In the genomic region with DNA sequence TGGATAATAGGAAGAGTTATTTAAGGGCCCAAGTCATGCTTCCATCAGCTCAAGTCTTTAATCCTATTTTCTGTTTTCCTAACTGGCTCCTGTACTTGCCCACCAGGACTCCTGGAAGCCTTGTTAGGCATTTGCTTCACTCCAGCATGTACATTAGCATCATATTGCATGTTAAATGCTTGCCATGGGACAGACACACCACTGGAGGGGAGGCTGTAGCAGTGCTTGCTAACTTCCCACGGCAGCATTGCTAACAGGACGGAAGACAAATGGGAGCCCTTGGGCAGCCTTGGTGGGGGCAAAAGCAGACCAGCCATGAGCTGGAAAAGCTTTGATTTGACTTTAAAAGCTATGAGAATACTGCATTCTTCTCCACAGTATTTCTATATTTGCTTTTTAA, we compare ENCODE assay signal across 20 cellular contexts. TPM values are rescaled to one million over a fixed set of nuclear protein-coding genes. Genes with fewer than 3 reads are reported as not detected.
DNase-seq lines count a peak whose midpoint lies in the region; ATAC-seq and TF ChIP-seq lines count a peak whose summit lies in the region.
"Had no signal": no experiment of that assay in that cellular context is flagged by ENCODE, and none has a peak within 500 bp of the region (broad histone marks: within the 10 kb centered on the region; RNA-seq: fewer than 3 reads in every experiment).

No MANE protein-coding gene starts in this region.

- H3K23ac ChIP-seq in mesendoderm (ENCODE audit: low read length), result no peak overlapping the region

- H2BK5ac ChIP-seq in mesendoderm (ENCODE audit: low read length), result no peak overlapping the region

- no peaks in the 10 kb centered on the region for H3K27me3 ChIP-seq in BE2C
- peaks cover 15% of the 10 kb centered on the region for H3K27me3 ChIP-seq in H7 (ENCODE audit: control insufficient read depth, insufficient read depth, low read length)
- no peaks in the 10 kb centered on the region for H3K27me3 ChIP-seq in mesendoderm (ENCODE audit: insufficient read depth, low read length, poor library complexity)
- H3K27me3 ChIP-seq in ovary, result no peaks in the 10 kb centered on the region

- POLR2A ChIA-PET in WTC11 (lab: Charles Lee) (no interaction called here), GM10248 (lab: Yijun Ruan, JAX) (interaction anchor here (0.7 kb wide), 2 partner anchors 26 to 101 kb away, joined by 3 read pairs; no protein-coding TSS in a partner anchor)

- no peaks in the 10 kb centered on the region; the same call in 1 of the 2 replicates for H3K36me3 ChIP-seq in BE2C
- H3K36me3 ChIP-seq in H7 (replicated peaks; ENCODE audit: control insufficient read depth, insufficient read depth, low read length), result no peaks in the 10 kb centered on the region
- no peaks in the 10 kb centered on the region for H3K36me3 ChIP-seq in mesendoderm (ENCODE audit: control insufficient read depth, insufficient read depth, low read length)
- H3K36me3 ChIP-seq in ovary, result no peaks in the 10 kb centered on the region
- H3K36me3 ChIP-seq: MG63 had no signal

- no peak overlapping the region for H3K4ac ChIP-seq in mesendoderm (ENCODE audit: low read depth, low read length)

- WGBS in mesendoderm (ENCODE audit: extremely low coverage, insufficient coverage, low lambda C conversion rate), result no CpG with 5 or more reads among the region's 2 CpGs
- WGBS in ovary, 3 donors, result 63 to 88% (median 87%) methylated on average over 2 of the region's 2 CpGs

- H3K4me3 ChIP-seq in BE2C (ENCODE audit: low read depth, low read length) (no peak overlapping the region), H7 (ENCODE audit: insufficient read depth, low read depth, low read length) (no peak overlapping the region), mesendoderm (ENCODE audit: low read length) (no peak overlapping the region), ovary (no peak overlapping the region)
- H3K4me3 ChIP-seq: A549, GM12878, K562, MG63 had no signal

- CTCF ChIA-PET in WTC11 (lab: Charles Lee) (interaction anchor here (0.6 to 4.0 kb wide), 7 partner anchors 19 to 681 kb away, joined by 3 to 27 read pairs (median 6); partner anchors contain the start of genes LYSMD2 and SCG3), GM10248 (lab: Yijun Ruan, JAX) (interaction anchor here (0.7 to 5.8 kb wide), 9 partner anchors 10 to 259 kb away, joined by 3 to 41 read pairs (median 4); partner anchors contain the start of gene LYSMD2)

- no peak overlapping the region for H3K9ac ChIP-seq in mesendoderm (ENCODE audit: low read length)

- no peak overlapping the region for H3K27ac Mint-ChIP-seq in WTC11
- H3K27ac Mint-ChIP-seq: B cell had no signal

- ATAC-seq in WTC11 (peak; percentile 71), GM18909 (IDR thresholded peaks at IDR 0.05; ENCODE audit: poor library complexity, unreplicated experiment) (no peak), GM18505 (IDR thresholded peaks at IDR 0.05; ENCODE audit: unreplicated experiment) (no peak)
- ATAC-seq: A549, GM12878, K562, Panc1, SK-N-SH treated with all-trans-retinoic acid at 6 μM for 48 hours had no signal

- peaks cover 31% of the 10 kb centered on the region for H3K27me3 Mint-ChIP-seq in WTC11 (ENCODE audit: low read depth)
- H3K27me3 Mint-ChIP-seq: B cell had no signal

- TF ChIP-seq CTCF in BE2C (IDR thresholded peaks at IDR 0.05; ENCODE audit: low read depth, low read length) (peak; percentile 25; the same call in 1 of the 2 replicates), WTC11 (IDR thresholded peaks at IDR 0.05) (no peak), ovary (IDR thresholded peaks at IDR 0.05) (no peak), GM10248 (IDR thresholded peaks at IDR 0.05; ENCODE audit: control extremely low read depth, extremely low read depth, low read depth, missing control alignments) (no peak)

- no peak overlapping the region for H3K27ac ChIP-seq in mesendoderm (ENCODE audit: low read depth, low read length)
- no peak overlapping the region for H3K27ac ChIP-seq in ovary
- H3K27ac ChIP-seq: A549 had no signal

- H3K4me2 ChIP-seq in mesendoderm (ENCODE audit: low read length), result no peak overlapping the region
- H3K4me2 ChIP-seq: A549 had no signal

- H3K56ac ChIP-seq in mesendoderm (ENCODE audit: low read length), result no peak overlapping the region

- H3K9me3 Mint-ChIP-seq in WTC11, result peaks cover 7% of the 10 kb centered on the region; the same call in 1 of the 2 replicates

- TF ChIP-seq POLR2A in GM18505 (IDR thresholded peaks at IDR 0.05; ENCODE audit: borderline replicate concordance, extremely low read depth, insufficient read depth, insufficient read length) (no peak), ovary (IDR thresholded peaks at IDR 0.05) (no peak)

- H3K4me1 Mint-ChIP-seq in WTC11, result peaks cover 7% of the 10 kb centered on the region; the same call in 1 of the 2 replicates

- no peak for TF ChIP-seq EP300 in ovary (IDR thresholded peaks at IDR 0.05)

- no peaks in the 10 kb centered on the region for H3K79me1 ChIP-seq in mesendoderm (ENCODE audit: low read length)

- no peak overlapping the region for H4K5ac ChIP-seq in mesendoderm (ENCODE audit: low read length)

- H4K8ac ChIP-seq in mesendoderm (ENCODE audit: low read depth, low read length), result no peak overlapping the region

- H3K18ac ChIP-seq in mesendoderm (ENCODE audit: low read length), result no peak overlapping the region

- DNase-seq in BE2C (peak; percentile 42), H7 (peak; percentile 38), WTC11 (ENCODE audit: low spot score) (no peak), mesendoderm (peak; percentile 22), ovary (no peak), GM10248 (ENCODE audit: extremely low spot score) (no peak)
- DNase-seq: DMS79; MG63; NCI-H1048; NCI-H1417 treated with DMSO at 0.1 percent for 48 hours; NCI-H187; NK-92 treated with Interleukin-12 subunit alpha and Interleukin-12 subunit beta, amount 100 ng/mL, for 24 hours had no signal

- no peak overlapping the region for H3K4me3 Mint-ChIP-seq in WTC11
- H3K4me3 Mint-ChIP-seq: B cell had no signal

- H2AK5ac ChIP-seq in mesendoderm (ENCODE audit: low read length), result no peak overlapping the region

- H3K79me2 ChIP-seq in mesendoderm (ENCODE audit: control insufficient read depth, insufficient read depth, low read length), result no peaks in the 10 kb centered on the region

- H3K9me3 ChIP-seq in BE2C, result no peaks in the 10 kb centered on the region
- no peaks in the 10 kb centered on the region for H3K9me3 ChIP-seq in ovary
- H3K9me3 ChIP-seq: A549, MG63 had no signal

- intact Hi-C loops in ovary (cut with DNase I), result no loop called here

- no peak overlapping the region for H2BK15ac ChIP-seq in mesendoderm (replicated peaks; ENCODE audit: low read depth)

- H3K36me3 Mint-ChIP-seq in WTC11, result no peaks in the 10 kb centered on the region

- H2BK120ac ChIP-seq in mesendoderm (ENCODE audit: low read depth, low read length), result no peak overlapping the region

- H3K4me1 ChIP-seq in BE2C, result peaks cover 29% of the 10 kb centered on the region
- H3K4me1 ChIP-seq in mesendoderm (ENCODE audit: control insufficient read depth, low read depth, low read length), result no peaks in the 10 kb centered on the region
- peaks cover 5% of the 10 kb centered on the region for H3K4me1 ChIP-seq in ovary (ENCODE audit: insufficient read depth)
- H3K4me1 ChIP-seq: A549 had no signal

TF ChIP-seq in WTC11, 78 proteins besides CTCF, POLR2A, EP300 and RAD21:
- TF ChIP-seq ZBTB43 (CRISPR knock-in tag; IDR thresholded peaks at IDR 0.05) (no peak), JAZF1 (CRISPR knock-in tag; IDR thresholded peaks at IDR 0.05) (no peak), ZNF121 (CRISPR knock-in tag; IDR thresholded peaks at IDR 0.05) (no peak), FOXK1 (CRISPR knock-in tag; IDR thresholded peaks at IDR 0.05) (no peak)
- TF ChIP-seq, protein P1, sequence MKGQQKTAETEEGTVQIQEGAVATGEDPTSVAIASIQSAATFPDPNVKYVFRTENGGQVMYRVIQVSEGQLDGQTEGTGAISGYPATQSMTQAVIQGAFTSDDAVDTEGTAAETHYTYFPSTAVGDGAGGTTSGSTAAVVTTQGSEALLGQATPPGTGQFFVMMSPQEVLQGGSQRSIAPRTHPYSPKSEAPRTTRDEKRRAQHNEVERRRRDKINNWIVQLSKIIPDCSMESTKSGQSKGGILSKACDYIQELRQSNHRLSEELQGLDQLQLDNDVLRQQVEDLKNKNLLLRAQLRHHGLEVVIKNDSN (CRISPR knock-in tag; IDR thresholded peaks at IDR 0.05), result no peak
- TF ChIP-seq, protein P2, sequence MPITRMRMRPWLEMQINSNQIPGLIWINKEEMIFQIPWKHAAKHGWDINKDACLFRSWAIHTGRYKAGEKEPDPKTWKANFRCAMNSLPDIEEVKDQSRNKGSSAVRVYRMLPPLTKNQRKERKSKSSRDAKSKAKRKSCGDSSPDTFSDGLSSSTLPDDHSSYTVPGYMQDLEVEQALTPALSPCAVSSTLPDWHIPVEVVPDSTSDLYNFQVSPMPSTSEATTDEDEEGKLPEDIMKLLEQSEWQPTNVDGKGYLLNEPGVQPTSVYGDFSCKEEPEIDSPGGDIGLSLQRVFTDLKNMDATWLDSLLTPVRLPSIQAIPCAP (CRISPR knock-in tag; IDR thresholded peaks at IDR 0.05), result no peak

RNA-seq across cellular contexts. Expression of gene TMOD2, which starts 6.1 kb away (rescaled TPM):
- polyA plus RNA-seq in BE2C (2012; ENCODE audit: insufficient read depth, insufficient read length, low read depth), result 12.9 TPM
- total RNA-seq in H7 (2014; rRNA removed; shearing (Covaris generic)), result 1.2 and 1.3 TPM in 2 replicates
- total RNA-seq in WTC11 (2021), result 3.3 to 3.6 TPM (median 3.6 TPM) in 3 replicates
- polyA plus RNA-seq in mesendoderm (2013, experiment 1 of 2), result 1.2 TPM
- polyA plus RNA-seq in mesendoderm (2013, experiment 2 of 2), result 1.4 TPM
- 10 to 100 TPM; 11.5 to 15.7 (median 12.6) TPM for total RNA-seq in ovary
- 10 to 100 TPM in 1 of 2 donors, 1 to 10 TPM in 1; 3.4 to 10.4 TPM for polyA plus RNA-seq in ovary

RNA-seq across cellular contexts. Expression of gene LYSMD2, which starts 20.0 kb away (rescaled TPM):
- polyA plus RNA-seq in BE2C (2012; ENCODE audit: insufficient read depth, insufficient read length, low read depth), result 37.3 TPM
- total RNA-seq in H7 (2014; rRNA removed; shearing (Covaris generic)), result 1.2 and 1.5 TPM in 2 replicates
- total RNA-seq in WTC11 (2021) (2.2 to 2.7 TPM (median 2.6 TPM) in 3 replicates), ovary (10 to 100 TPM in 6 of 7 donors, 1 to 10 TPM in 1; 8.9 to 16.4 (median 13.4) TPM)
- polyA plus RNA-seq in mesendoderm (2013, experiment 1 of 2), result 2.3 TPM
- polyA plus RNA-seq in mesendoderm (2013, experiment 2 of 2), result 2.7 TPM
- polyA plus RNA-seq in ovary, result 10 to 100 TPM; 10.4 to 15.8 TPM

Comparison
In these comparisons a context has a peak if more than half of its experiments do, and no peak if none do; other contexts are left out.
1. DNase-seq: peak in BE2C (single experiment), H7 (single experiment) and mesendoderm (single experiment); none in WTC11 (single experiment), ovary (0 of 5) and GM10248 (single experiment).